In the genomic region with DNA sequence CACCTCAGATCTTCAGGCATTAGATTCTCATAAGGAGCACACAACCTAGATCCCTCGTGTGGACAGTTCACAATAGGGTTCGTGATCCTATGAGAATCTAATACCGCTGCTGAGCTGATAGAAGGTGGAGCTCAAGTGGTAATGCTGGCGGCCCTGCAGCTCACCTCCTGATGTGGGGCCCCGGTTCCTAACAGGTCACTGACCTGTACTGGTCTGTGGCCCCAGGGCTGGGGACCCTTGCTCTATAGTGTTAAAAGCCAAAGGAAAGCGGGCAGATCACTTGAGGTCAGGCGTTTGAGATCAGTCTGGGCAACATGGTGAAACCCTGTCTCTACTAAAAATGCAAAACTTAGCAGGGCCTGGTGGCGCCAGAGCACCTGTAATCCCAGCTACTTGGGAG, we compare ENCODE assay signal across 38 cellular contexts.
"Had no signal": no experiment of that assay in that cellular context is flagged by ENCODE, and none has a peak within 500 bp of the region (broad histone marks: within the 10 kb centered on the region; RNA-seq: fewer than 3 reads in every experiment).

No MANE protein-coding gene starts in this region.

- H3K27ac ChIP-seq: adrenal gland, ascending aorta, body of pancreas, brain microvascular endothelial cell, breast epithelium, cardiac muscle cell had no signal

- H3K27me3 ChIP-seq: ascending aorta, body of pancreas, brain microvascular endothelial cell, cardiac muscle cell had no signal

- H3K36me3 Mint-ChIP-seq: activated naive CD4-positive, alpha-beta T cell treated with anti-CD3 and anti-CD28 coated beads, Interleukin-2, amount 10 ng/mL, durations not matched to agents 7 days and 5 days; activated naive CD4-positive, alpha-beta T cell treated with anti-CD3 and anti-CD28 coated beads, Interleukin-2, amount 50 U/mL, for 24 hours; activated naive CD4-positive, alpha-beta T cell treated with anti-CD3 and anti-CD28 coated beads, Interleukin-2, amount 50 U/mL, for 72 hours; activated naive CD8-positive, alpha-beta T cell; activated naive CD8-positive, alpha-beta T cell treated with anti-CD3 and anti-CD28 coated beads for 36 hours; activated naive CD8-positive, alpha-beta T cell treated with anti-CD3 and anti-CD28 coated beads, Interleukin-2, amount 10 ng/mL, durations not matched to agents 7 days and 5 days had no signal

- H3K4me3 ChIP-seq: adrenal gland, ascending aorta, body of pancreas, breast epithelium, cardiac muscle cell had no signal

- H3K4me1 ChIP-seq: adrenal gland, ascending aorta, body of pancreas, breast epithelium had no signal

- H3K27ac Mint-ChIP-seq: activated naive CD4-positive, alpha-beta T cell treated with anti-CD3 and anti-CD28 coated beads for 36 hours; activated naive CD4-positive, alpha-beta T cell treated with anti-CD3 and anti-CD28 coated beads, Interleukin-2, amount 10 ng/mL, durations not matched to agents 7 days and 5 days; activated naive CD4-positive, alpha-beta T cell treated with anti-CD3 and anti-CD28 coated beads, Interleukin-2, amount 50 U/mL, for 24 hours; activated naive CD4-positive, alpha-beta T cell treated with anti-CD3 and anti-CD28 coated beads, Interleukin-2, amount 50 U/mL, for 72 hours; activated naive CD8-positive, alpha-beta T cell; activated naive CD8-positive, alpha-beta T cell treated with anti-CD3 and anti-CD28 coated beads for 36 hours; activated naive CD8-positive, alpha-beta T cell treated with anti-CD3 and anti-CD28 coated beads, Interleukin-2, amount 10 ng/mL, durations not matched to agents 7 days and 5 days; activated naive CD8-positive, alpha-beta T cell treated with anti-CD3 and anti-CD28 coated beads, Interleukin-2, amount 50 U/mL, for 24 hours; activated T-cell treated with anti-CD3 and anti-CD28 coated beads, Interleukin-2, amount 50 U/mL, for 24 hours; activated T-cell treated with anti-CD3 and anti-CD28 coated beads, Interleukin-2, amount 50 U/mL, for 72 hours; activated T-helper 1 cell treated with anti-CD3 and anti-CD28 coated beads, Interleukin-12 subunit alpha, Interleukin-12 subunit beta, Interleukin-2, Interleukin-4 antibody, amounts not matched to agents 30 ng/mL and 10 ng/mL and 1 ng/mL, durations not matched to agents 14 hours and 24 hours and 36 hours; activated T-helper 17 cell treated with anti-CD3 and anti-CD28 coated beads, Interleukin-2, amount 50 U/mL, for 72 hours; activated T-helper 2 cell treated with anti-CD3 and anti-CD28 coated beads, Interferon-gamma antibody, Interleukin-2, Interleukin-4, amounts not matched to agents 10 μg/mL and 5 μg/mL and 100 μg/mL, durations not matched to agents 14 hours and 24 hours and 36 hours; brain had no signal

- H3K4me3 Mint-ChIP-seq: activated naive CD4-positive, alpha-beta T cell treated with anti-CD3 and anti-CD28 coated beads for 36 hours; activated naive CD4-positive, alpha-beta T cell treated with anti-CD3 and anti-CD28 coated beads, Interleukin-2, amount 10 ng/mL, durations not matched to agents 7 days and 5 days; activated naive CD4-positive, alpha-beta T cell treated with anti-CD3 and anti-CD28 coated beads, Interleukin-2, amount 50 U/mL, for 24 hours; activated naive CD8-positive, alpha-beta T cell; activated naive CD8-positive, alpha-beta T cell treated with anti-CD3 and anti-CD28 coated beads for 36 hours; activated naive CD8-positive, alpha-beta T cell treated with anti-CD3 and anti-CD28 coated beads, Interleukin-2, amount 10 ng/mL, durations not matched to agents 7 days and 5 days; activated naive CD8-positive, alpha-beta T cell treated with anti-CD3 and anti-CD28 coated beads, Interleukin-2, amount 50 U/mL, for 24 hours; activated T-cell treated with anti-CD3 and anti-CD28 coated beads, Interleukin-2, amount 50 U/mL, for 24 hours; activated T-cell treated with anti-CD3 and anti-CD28 coated beads, Interleukin-2, amount 50 U/mL, for 4 hours; activated T-cell treated with anti-CD3 and anti-CD28 coated beads, Interleukin-2, amount 50 U/mL, for 72 hours; activated T-helper 1 cell treated with anti-CD3 and anti-CD28 coated beads, Interleukin-12 subunit alpha, Interleukin-12 subunit beta, Interleukin-2, Interleukin-4 antibody, amounts not matched to agents 30 ng/mL and 10 ng/mL and 1 ng/mL, durations not matched to agents 14 hours and 24 hours and 36 hours; activated T-helper 17 cell treated with anti-CD3 and anti-CD28 coated beads, Interleukin-2, amount 50 U/mL, for 72 hours; brain; central memory CD8-positive, alpha-beta T cell had no signal

- DNase-seq: activated effector memory CD4-positive, alpha-beta T cell treated with anti-CD3 and anti-CD28 coated beads, Interleukin-2, amount 50 U/mL, for 16 hours; activated effector memory CD4-positive, alpha-beta T cell treated with Interleukin-2 at 50 U/mL for 16 hours; activated gamma-delta T cell; activated gamma-delta T cell treated with Interleukin-2 at 50 U/mL for 16 hours; activated naive CD4-positive, alpha-beta T cell; activated naive CD4-positive, alpha-beta T cell treated with anti-CD3 and anti-CD28 coated beads for 36 hours; activated naive CD4-positive, alpha-beta T cell treated with anti-CD3 and anti-CD28 coated beads, Interleukin-2, amount 10 ng/mL, durations not matched to agents 7 days and 5 days; activated naive CD4-positive, alpha-beta T cell treated with anti-CD3 and anti-CD28 coated beads, Interleukin-2, amount 50 U/mL, for 16 hours; activated naive CD4-positive, alpha-beta T cell treated with Interleukin-2 at 50 U/mL for 16 hours; activated naive CD8-positive, alpha-beta T cell treated with anti-CD3 and anti-CD28 coated beads for 36 hours; activated naive CD8-positive, alpha-beta T cell treated with anti-CD3 and anti-CD28 coated beads, Interleukin-2, amount 10 ng/mL, durations not matched to agents 7 days and 5 days; activated naive CD8-positive, alpha-beta T cell treated with anti-CD3 and anti-CD28 coated beads, Interleukin-2, amount 50 U/mL, for 24 hours; activated T-cell treated with anti-CD3 and anti-CD28 coated beads, Interleukin-2, amount 50 U/mL, for 1 hour; activated T-cell treated with anti-CD3 and anti-CD28 coated beads, Interleukin-2, amount 50 U/mL, for 24 hours; activated T-cell treated with anti-CD3 and anti-CD28 coated beads, Interleukin-2, amount 50 U/mL, for 4 hours; activated T-cell treated with anti-CD3 and anti-CD28 coated beads, Interleukin-2, amount 50 U/mL, for 48 hours; activated T-cell treated with anti-CD3 and anti-CD28 coated beads, Interleukin-2, amount 50 U/mL, for 72 hours; adrenal gland; amniotic stem cell; amygdala; anterior cingulate cortex; aorta; body of pancreas; brain microvascular endothelial cell; caudate nucleus; central memory CD4-positive, alpha-beta T cell; cerebellar nuclear complex had no signal

- H3K4me1 Mint-ChIP-seq: activated naive CD4-positive, alpha-beta T cell treated with anti-CD3 and anti-CD28 coated beads, Interleukin-2, amount 10 ng/mL, durations not matched to agents 7 days and 5 days; activated naive CD4-positive, alpha-beta T cell treated with anti-CD3 and anti-CD28 coated beads, Interleukin-2, amount 50 U/mL, for 24 hours; activated naive CD8-positive, alpha-beta T cell treated with anti-CD3 and anti-CD28 coated beads for 36 hours; activated naive CD8-positive, alpha-beta T cell treated with anti-CD3 and anti-CD28 coated beads, Interleukin-2, amount 10 ng/mL, durations not matched to agents 7 days and 5 days; activated naive CD8-positive, alpha-beta T cell treated with anti-CD3 and anti-CD28 coated beads, Interleukin-2, amount 50 U/mL, for 24 hours; activated T-helper 17 cell treated with anti-CD3 and anti-CD28 coated beads, Interleukin-2, amount 50 U/mL, for 72 hours; brain; central memory CD8-positive, alpha-beta T cell had no signal

- H3K9me3 ChIP-seq: adrenal gland, ascending aorta, body of pancreas, breast epithelium had no signal

- H3K27me3 Mint-ChIP-seq: activated naive CD4-positive, alpha-beta T cell treated with anti-CD3 and anti-CD28 coated beads, Interleukin-2, amount 10 ng/mL, durations not matched to agents 7 days and 5 days; activated naive CD4-positive, alpha-beta T cell treated with anti-CD3 and anti-CD28 coated beads, Interleukin-2, amount 50 U/mL, for 24 hours; activated naive CD8-positive, alpha-beta T cell; activated naive CD8-positive, alpha-beta T cell treated with anti-CD3 and anti-CD28 coated beads for 36 hours; activated naive CD8-positive, alpha-beta T cell treated with anti-CD3 and anti-CD28 coated beads, Interleukin-2, amount 10 ng/mL, durations not matched to agents 7 days and 5 days; activated naive CD8-positive, alpha-beta T cell treated with anti-CD3 and anti-CD28 coated beads, Interleukin-2, amount 50 U/mL, for 24 hours; activated T-cell treated with anti-CD3 and anti-CD28 coated beads, Interleukin-2, amount 50 U/mL, for 24 hours; activated T-helper 17 cell treated with anti-CD3 and anti-CD28 coated beads, Interleukin-2, amount 50 U/mL, for 72 hours; brain; central memory CD8-positive, alpha-beta T cell had no signal

- H3K9me3 Mint-ChIP-seq: activated naive CD4-positive, alpha-beta T cell treated with anti-CD3 and anti-CD28 coated beads, Interleukin-2, amount 50 U/mL, for 24 hours; activated naive CD8-positive, alpha-beta T cell treated with anti-CD3 and anti-CD28 coated beads, Interleukin-2, amount 10 ng/mL, durations not matched to agents 7 days and 5 days; activated naive CD8-positive, alpha-beta T cell treated with anti-CD3 and anti-CD28 coated beads, Interleukin-2, amount 50 U/mL, for 24 hours; activated T-cell treated with anti-CD3 and anti-CD28 coated beads, Interleukin-2, amount 50 U/mL, for 24 hours; activated T-cell treated with anti-CD3 and anti-CD28 coated beads, Interleukin-2, amount 50 U/mL, for 4 hours; activated T-helper 1 cell treated with anti-CD3 and anti-CD28 coated beads, Interleukin-12 subunit alpha, Interleukin-12 subunit beta, Interleukin-2, Interleukin-4 antibody, amounts not matched to agents 30 ng/mL and 10 ng/mL and 1 ng/mL, durations not matched to agents 14 hours and 24 hours and 36 hours had no signal

- H3K36me3 ChIP-seq: adrenal gland, ascending aorta, brain microvascular endothelial cell, breast epithelium, cardiac muscle cell had no signal
